ENCODE assay signal across 18 cellular contexts in the genomic region with DNA sequence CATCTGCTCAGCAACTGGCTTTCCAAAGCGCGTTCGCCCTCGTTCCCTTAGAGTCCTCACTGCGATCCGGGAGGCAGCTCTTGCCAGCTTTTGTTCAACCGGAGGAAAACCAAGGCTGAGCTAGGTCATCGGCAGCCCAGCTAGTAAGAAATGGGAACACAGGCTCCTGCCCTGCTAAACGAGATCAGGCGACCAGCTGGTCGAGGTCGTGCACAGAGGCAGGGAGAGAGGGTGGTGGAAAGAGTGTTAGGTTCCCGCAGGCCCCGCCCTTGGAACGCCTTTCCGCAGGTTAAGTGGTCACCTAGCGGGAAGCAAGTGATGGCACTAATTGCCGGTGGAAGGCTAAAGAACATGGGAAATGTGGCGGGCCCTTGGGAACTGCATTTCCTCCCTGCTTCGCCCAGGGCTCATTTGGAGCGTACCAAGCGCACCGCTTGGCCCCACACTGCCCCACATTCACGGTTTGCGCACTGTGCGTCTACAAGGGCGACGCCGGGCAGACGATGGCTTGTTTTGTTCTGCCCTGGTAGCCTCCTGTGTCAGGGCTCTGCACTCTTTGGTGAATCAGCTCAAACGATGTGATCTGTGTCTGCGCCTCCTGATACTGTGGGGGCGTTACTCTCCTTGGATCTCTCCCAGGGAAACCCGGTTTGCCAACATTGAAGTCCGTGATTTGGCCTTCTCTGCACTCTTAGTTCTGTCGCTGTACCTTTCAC. TPM values are rescaled to one million over a fixed set of nuclear protein-coding genes. Genes with fewer than 3 reads are reported as not detected.
A peak's percentile ranks its signal among the peaks of the same experiment; 100 is the strongest.
DNase-seq lines count a peak whose midpoint lies in the region; ATAC-seq and TF ChIP-seq lines count a peak whose summit lies in the region.
"Had no signal": no experiment of that assay in that cellular context is flagged by ENCODE, and none has a peak within 500 bp of the region (broad histone marks: within the 10 kb centered on the region; RNA-seq: fewer than 3 reads in every experiment).

No MANE protein-coding gene starts in this region.

- H3K9me3 ChIP-seq in Peyer's patch: no peaks in the 10 kb centered on the region

- peaks cover 0 to 4% of the 10 kb centered on the region in 2 donors for H3K27me3 ChIP-seq in Peyer's patch

- H3K4me1 ChIP-seq in Peyer's patch: peaks cover 0 to 7% (median 0%) of the 10 kb centered on the region in 4 donors

- TF ChIP-seq CTCF in epithelial cell of esophagus (IDR thresholded peaks at IDR 0.05; ENCODE audit: insufficient read depth, low read depth, low read length, missing control alignments): no peak
- TF ChIP-seq CTCF in Peyer's patch (IDR thresholded peaks at IDR 0.05): no peak

- no peak for ATAC-seq in GM19035 (IDR thresholded peaks at IDR 0.05; ENCODE audit: unreplicated experiment)
- ATAC-seq: natural killer cell had no signal

- H3K27ac ChIP-seq in Peyer's patch: no peak overlapping the region

- DNase-seq in AG08395 (ENCODE audit: low spot score): peak; percentile 24
- DNase-seq in NCI-H446 treated with DMSO at 0.1 percent for 48 hours (lab: John Stamatoyannopoulos, UW): peak; percentile 54
- peak; percentile 54 for DNase-seq in epithelial cell of esophagus (ENCODE audit: low read depth)
- DNase-seq in medulla oblongata (ENCODE audit: extremely low spot score): peak; percentile 25
- no peak for DNase-seq in Peyer's patch
- no peak for DNase-seq in globus pallidus (ENCODE audit: low spot score)
- no peak for DNase-seq in GOT3 (lab: John Stamatoyannopoulos, UW)
- DNase-seq: activated CD8-positive, alpha-beta memory T cell treated with anti-CD3 and anti-CD28 coated beads for 24 hours; activated effector memory CD4-positive, alpha-beta T cell treated with anti-CD3 and anti-CD28 coated beads, Interleukin-2, amount 50 U/mL, for 16 hours; Calu3; effector CD4-positive, alpha-beta T cell; HCEC 1CT; left cardiac atrium; natural killer cell; NCI-H1436; NCI-H226; stimulated activated naive CD4-positive, alpha-beta T cell had no signal

- H3K36me3 ChIP-seq in Peyer's patch: no peaks in the 10 kb centered on the region

- no peak overlapping the region for H3K4me3 ChIP-seq in epithelial cell of esophagus (ENCODE audit: low read length)
- H3K4me3 ChIP-seq in Peyer's patch: no peak overlapping the region

- TF ChIP-seq POLR2A in Peyer's patch (IDR thresholded peaks at IDR 0.05): no peak

RNA-seq across cellular contexts. Expression of a gene that starts 7.2 kb away (rescaled TPM):
- total RNA-seq in Peyer's patch: 1 to 10 TPM in 2 of 4 donors, under 1 TPM in 2; 0.35 to 5.8 (median 3.3) TPM

Comparison
In these comparisons a context has a peak if more than half of its experiments do, and no peak if none do; other contexts are left out.
1. DNase-seq: peak in AG08395 (single experiment), NCI-H446 treated with DMSO at 0.1 percent for 48 hours (single experiment), epithelial cell of esophagus (single experiment) and medulla oblongata (single experiment); none in Peyer's patch (0 of 3), globus pallidus (single experiment) and GOT3 (single experiment).